Comparison of ENCODE assay signal across 8 cellular contexts in the genomic region with DNA sequence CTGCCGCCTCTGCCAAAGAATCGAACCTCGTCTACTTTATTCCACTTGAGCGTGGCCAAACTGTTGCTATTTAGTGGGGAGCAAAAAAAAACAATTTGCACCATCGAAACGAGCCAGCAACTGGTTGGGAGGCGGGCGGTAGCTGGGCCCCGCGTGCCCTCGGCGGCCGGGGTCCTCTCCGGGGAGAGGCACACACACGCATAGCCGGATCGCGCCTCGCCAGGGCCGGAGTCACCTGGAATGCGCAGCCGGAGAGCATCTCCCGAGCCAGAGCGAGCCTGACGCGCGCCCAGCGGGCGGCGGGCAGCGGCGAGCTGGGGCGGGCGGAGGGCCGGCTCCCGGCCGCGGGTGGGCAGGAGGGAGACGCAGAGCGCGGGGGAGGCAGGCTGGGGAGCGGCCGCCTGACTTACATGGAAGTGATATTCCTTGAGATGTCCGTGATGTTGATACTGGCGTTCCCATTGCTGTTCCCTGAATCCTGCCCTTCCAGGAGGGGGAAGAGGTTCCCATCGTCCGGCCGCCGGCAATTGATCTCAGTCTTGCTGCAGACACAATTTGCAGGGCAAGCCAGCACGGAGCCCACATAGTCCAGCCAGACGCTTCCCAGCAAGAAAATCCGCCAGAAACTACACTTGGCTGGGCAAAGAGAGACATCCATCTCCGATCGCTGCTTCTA. TPM values are rescaled to one million over a fixed set of nuclear protein-coding genes. Genes with fewer than 3 reads are reported as not detected.
DNase-seq lines count a peak whose midpoint lies in the region; ATAC-seq and TF ChIP-seq lines count a peak whose summit lies in the region.

No MANE protein-coding gene starts in this region.

- TF ChIP-seq CTCF in brain microvascular endothelial cell (IDR thresholded peaks at IDR 0.05; ENCODE audit: low read depth, low read length, missing control alignments) = no peak

- H3K27ac ChIP-seq in brain microvascular endothelial cell = no peak overlapping the region
- H3K27ac ChIP-seq in layer of hippocampus (ENCODE audit: low read depth, low read length) = peak overlapping the region; percentile 73
- H3K27ac ChIP-seq in thymus (ENCODE audit: low read depth) = no peak overlapping the region

- no peaks in the 10 kb centered on the region for H3K36me3 ChIP-seq in brain microvascular endothelial cell (replicated peaks)
- H3K36me3 ChIP-seq in thymus (ENCODE audit: control insufficient read depth, insufficient read depth) = no peaks in the 10 kb centered on the region

- H3K27me3 ChIP-seq in brain microvascular endothelial cell (replicated peaks) = peaks cover 42% of the 10 kb centered on the region
- H3K27me3 ChIP-seq in layer of hippocampus (ENCODE audit: control insufficient read depth, insufficient read depth, low read length) = no peaks in the 10 kb centered on the region
- H3K27me3 ChIP-seq in thymus (ENCODE audit: control insufficient read depth, insufficient read depth) = peaks cover 51% of the 10 kb centered on the region

- H3K9me3 ChIP-seq in thymus (ENCODE audit: control insufficient read depth) = no peaks in the 10 kb centered on the region

- H3K36me3 Mint-ChIP-seq in activated T-cell treated with anti-CD3 and anti-CD28 coated beads, Interleukin-2, amount 50 U/mL, for 4 hours (ENCODE audit: insufficient read depth) = no peaks in the 10 kb centered on the region

- in situ Hi-C loops in brain microvascular endothelial cell (cut with HindIII; ENCODE audit: low pct_ligation_motif_present, low sequenced_read_pairs) = no loop called here

- H3K4me3 Mint-ChIP-seq in activated T-cell treated with anti-CD3 and anti-CD28 coated beads, Interleukin-2, amount 50 U/mL, for 4 hours = peak overlapping the region; percentile 62

- no peaks in the 10 kb centered on the region for H3K9me3 Mint-ChIP-seq in activated T-cell treated with anti-CD3 and anti-CD28 coated beads, Interleukin-2, amount 50 U/mL, for 4 hours

- H3K4me1 ChIP-seq in thymus (ENCODE audit: control insufficient read depth, insufficient read depth, low read length) = no peaks in the 10 kb centered on the region

- no peak overlapping the region for H3K4me3 ChIP-seq in brain microvascular endothelial cell (ENCODE audit: low read depth, low read length)
- H3K4me3 ChIP-seq in thymus (ENCODE audit: low read length) = peak overlapping the region; percentile 47

- no peak for DNase-seq in activated T-cell treated with anti-CD3 and anti-CD28 coated beads, Interleukin-2, amount 50 U/mL, for 4 hours
- DNase-seq in activated T-cell treated with anti-CD3 and anti-CD28 coated beads for 4 hours (no peak), brain microvascular endothelial cell (peak; percentile 1), DMS153 (lab: John Stamatoyannopoulos, UW) (no peak), HCEC 1CT (no peak)

- peaks cover 23% of the 10 kb centered on the region for H3K4me1 Mint-ChIP-seq in activated T-cell treated with anti-CD3 and anti-CD28 coated beads, Interleukin-2, amount 50 U/mL, for 4 hours (ENCODE audit: low read depth)

- WGBS in thymus = 2% methylated on average over 54 of the region's 54 CpGs

- peaks cover 72% of the 10 kb centered on the region for H3K27me3 Mint-ChIP-seq in activated T-cell treated with anti-CD3 and anti-CD28 coated beads, Interleukin-2, amount 50 U/mL, for 4 hours (ENCODE audit: low read depth)

- no peak for ATAC-seq in activated T-cell treated with anti-CD3 and anti-CD28 coated beads, Interleukin-2, amount 50 U/mL, for 4 hours
- no peak for ATAC-seq in GM21576 (IDR thresholded peaks at IDR 0.05; ENCODE audit: unreplicated experiment)

RNA-seq across cellular contexts. Expression of gene NTRK3, which starts 0.9 kb away (rescaled TPM):
- 1 to 10 TPM in 1 of 3 donors, under 1 TPM in 1, not detected in 1; 0.18 to 1.7 TPM for total RNA-seq in activated T-cell treated with anti-CD3 and anti-CD28 coated beads, Interleukin-2, amount 50 U/mL, for 4 hours
- 5.8 TPM for polyA plus RNA-seq in thymus
